ENCODE assay signal across 14 cellular contexts in the genomic region with DNA sequence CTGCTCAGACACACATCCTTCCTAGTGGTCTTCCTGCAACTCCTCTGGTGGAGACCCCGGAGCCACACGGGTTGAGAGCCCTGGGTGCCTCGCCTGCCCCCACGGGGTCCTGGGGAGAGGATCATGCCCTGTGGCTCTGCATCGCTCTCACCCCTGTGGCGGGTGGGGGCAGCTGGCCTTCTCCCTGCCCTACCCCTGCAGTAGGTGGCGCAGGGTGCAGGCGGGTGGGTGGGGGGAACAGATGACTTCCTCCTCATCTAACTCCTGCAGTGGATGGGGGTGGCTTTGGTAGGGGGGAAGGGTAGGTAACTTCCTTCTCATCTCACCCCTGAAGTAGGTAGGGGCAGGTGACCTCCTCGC. TPM values are rescaled to one million over a fixed set of nuclear protein-coding genes. Genes with fewer than 3 reads are reported as not detected.
DNase-seq lines count a peak whose midpoint lies in the region; ATAC-seq and TF ChIP-seq lines count a peak whose summit lies in the region.
"Had no signal": no experiment of that assay in that cellular context is flagged by ENCODE, and none has a peak within 500 bp of the region (broad histone marks: within the 10 kb centered on the region; RNA-seq: fewer than 3 reads in every experiment).

No MANE protein-coding gene starts in this region.

- no peaks in the 10 kb centered on the region for H3K36me3 Mint-ChIP-seq in activated CD4-positive, alpha-beta memory T cell treated with anti-CD3 and anti-CD28 coated beads for 36 hours
- H3K36me3 Mint-ChIP-seq in activated CD4-positive, alpha-beta memory T cell treated with anti-CD3 and anti-CD28 coated beads, Interleukin-2, amount 10 ng/mL, durations not matched to agents 7 days and 5 days (ENCODE audit: low read depth), result no peaks in the 10 kb centered on the region

- no peak overlapping the region for H3K4me3 ChIP-seq in adipocyte (ENCODE audit: low read length)
- H3K4me3 ChIP-seq in lower lobe of right lung, result no peak overlapping the region
- H3K4me3 ChIP-seq: A549, HAP-1 had no signal

- H3K27me3 ChIP-seq in adipocyte (replicated peaks; ENCODE audit: control insufficient read depth, insufficient read depth, low read length) (no peaks in the 10 kb centered on the region), lower lobe of right lung (ENCODE audit: low read depth) (no peaks in the 10 kb centered on the region)

- peak overlapping the region; percentile 88 for H3K9ac ChIP-seq in adipocyte (ENCODE audit: low read length)
- H3K9ac ChIP-seq: SK-N-SH had no signal

- no peak for DNase-seq in activated CD4-positive, alpha-beta memory T cell treated with anti-CD3 and anti-CD28 coated beads for 36 hours
- no peak for DNase-seq in activated CD4-positive, alpha-beta memory T cell treated with anti-CD3 and anti-CD28 coated beads, Interleukin-2, amount 10 ng/mL, durations not matched to agents 7 days and 5 days
- DNase-seq in adipocyte (ENCODE audit: low read depth), result no peak
- DNase-seq in lower lobe of right lung, result no peak
- DNase-seq in COLO829 (ENCODE audit: low spot score), result no peak
- no peak for DNase-seq in stimulated activated CD4-positive, alpha-beta T cell treated with anti-CD3 and anti-CD28 coated beads, Interleukin-2, amount 100 ng/mL, for 48 hours
- DNase-seq: NCI-H1436 treated with DMSO at 0.1 percent for 48 hours; SK-N-SH; stimulated activated CD4-positive, alpha-beta T cell treated with anti-CD3 and anti-CD28 coated beads, Interleukin-1b, Interleukin-23, amount 100 ng/mL, for 48 hours; stimulated activated naive CD4-positive, alpha-beta T cell treated with Interleukin-2 at 50 U/mL for 16 hours had no signal

- CTCF ChIA-PET in activated CD4-positive, alpha-beta memory T cell treated with anti-CD3 and anti-CD28 coated beads for 36 hours (lab: Charles Lee), result no interaction called here
- CTCF ChIA-PET in activated CD4-positive, alpha-beta memory T cell treated with anti-CD3 and anti-CD28 coated beads, Interleukin-2, amount 10 ng/mL, durations not matched to agents 7 days and 5 days (lab: Charles Lee), result no interaction called here

- no peak for TF ChIP-seq CTCF in lower lobe of right lung (IDR thresholded peaks at IDR 0.05)

- no peaks in the 10 kb centered on the region for H3K9me3 Mint-ChIP-seq in activated CD4-positive, alpha-beta memory T cell treated with anti-CD3 and anti-CD28 coated beads for 36 hours
- no peaks in the 10 kb centered on the region for H3K9me3 Mint-ChIP-seq in activated CD4-positive, alpha-beta memory T cell treated with anti-CD3 and anti-CD28 coated beads, Interleukin-2, amount 10 ng/mL, durations not matched to agents 7 days and 5 days

- peak in 1 of 2 donors; percentile 15 for ATAC-seq in lower lobe of right lung
- ATAC-seq in HG03039 (IDR thresholded peaks at IDR 0.05; ENCODE audit: unreplicated experiment), result no peak

- no peaks in the 10 kb centered on the region for H3K9me3 ChIP-seq in adipocyte (ENCODE audit: control insufficient read depth, low read length)
- no peaks in the 10 kb centered on the region for H3K9me3 ChIP-seq in lower lobe of right lung
- H3K9me3 ChIP-seq: A549, HAP-1, SK-N-SH had no signal

- intact Hi-C loops in activated CD4-positive, alpha-beta memory T cell treated with anti-CD3 and anti-CD28 coated beads for 36 hours (cut with micrococcal nuclease), result loop anchor here (5.0 to 10.0 kb wide), 2 partner anchors 254 to 752 kb away; a partner anchor contains a TSS
- intact Hi-C loops in lower lobe of right lung (cut with DNase I), result no loop called here

- no peaks in the 10 kb centered on the region for H3K36me3 ChIP-seq in adipocyte (ENCODE audit: control insufficient read depth, insufficient read depth, low read length, severe bottlenecking)
- H3K36me3 ChIP-seq in lower lobe of right lung, result no peaks in the 10 kb centered on the region
- H3K36me3 ChIP-seq: HAP-1 had no signal

- H3K4me1 Mint-ChIP-seq in activated CD4-positive, alpha-beta memory T cell treated with anti-CD3 and anti-CD28 coated beads for 36 hours (ENCODE audit: low read depth), result peaks cover 63% of the 10 kb centered on the region
- H3K4me1 Mint-ChIP-seq in activated CD4-positive, alpha-beta memory T cell treated with anti-CD3 and anti-CD28 coated beads, Interleukin-2, amount 10 ng/mL, durations not matched to agents 7 days and 5 days, result peaks cover 42% of the 10 kb centered on the region

- H3K27ac Mint-ChIP-seq in activated CD4-positive, alpha-beta memory T cell treated with anti-CD3 and anti-CD28 coated beads for 36 hours, result peak overlapping the region; percentile 49
- no peak overlapping the region for H3K27ac Mint-ChIP-seq in activated CD4-positive, alpha-beta memory T cell treated with anti-CD3 and anti-CD28 coated beads, Interleukin-2, amount 10 ng/mL, durations not matched to agents 7 days and 5 days

- peaks cover 49% of the 10 kb centered on the region for H3K4me1 ChIP-seq in adipocyte (ENCODE audit: control insufficient read depth, insufficient read depth, low read length)
- H3K4me1 ChIP-seq in lower lobe of right lung, result peaks cover 28% of the 10 kb centered on the region

- POLR2A ChIA-PET in activated CD4-positive, alpha-beta memory T cell treated with anti-CD3 and anti-CD28 coated beads for 36 hours (lab: Charles Lee), result interaction anchor here (1.7 kb wide), 1 partner anchor 39 kb away, joined by 7 read pairs; a partner anchor contains a TSS
- POLR2A ChIA-PET in activated CD4-positive, alpha-beta memory T cell treated with anti-CD3 and anti-CD28 coated beads, Interleukin-2, amount 10 ng/mL, durations not matched to agents 7 days and 5 days (lab: Charles Lee), result interaction anchor here (2.1 kb wide), 1 partner anchor 39 kb away, joined by 16 read pairs; a partner anchor contains a TSS

- H3K4me3 Mint-ChIP-seq in activated CD4-positive, alpha-beta memory T cell treated with anti-CD3 and anti-CD28 coated beads for 36 hours, result no peak overlapping the region
- no peak overlapping the region for H3K4me3 Mint-ChIP-seq in activated CD4-positive, alpha-beta memory T cell treated with anti-CD3 and anti-CD28 coated beads, Interleukin-2, amount 10 ng/mL, durations not matched to agents 7 days and 5 days

- no peaks in the 10 kb centered on the region for H3K27me3 Mint-ChIP-seq in activated CD4-positive, alpha-beta memory T cell treated with anti-CD3 and anti-CD28 coated beads for 36 hours
- H3K27me3 Mint-ChIP-seq in activated CD4-positive, alpha-beta memory T cell treated with anti-CD3 and anti-CD28 coated beads, Interleukin-2, amount 10 ng/mL, durations not matched to agents 7 days and 5 days, result no peaks in the 10 kb centered on the region

- H3K27ac ChIP-seq in lower lobe of right lung (peak overlapping the region; percentile 74), temporal lobe (ENCODE audit: low read depth, low read length) (peak overlapping the region; percentile 75)

RNA-seq across cellular contexts. Expression of a gene that starts 38.6 kb away (rescaled TPM):
- total RNA-seq in activated CD4-positive, alpha-beta memory T cell treated with anti-CD3 and anti-CD28 coated beads for 36 hours, result 10 to 100 TPM; 12.7 to 13.9 TPM
- total RNA-seq in activated CD4-positive, alpha-beta memory T cell treated with anti-CD3 and anti-CD28 coated beads, Interleukin-2, amount 10 ng/mL, durations not matched to agents 7 days and 5 days, result 10 to 100 TPM; 18.2 to 19.0 TPM
- 17.0 TPM for total RNA-seq in lower lobe of right lung
- total RNA-seq in temporal lobe, result 8.6 TPM

RNA-seq across cellular contexts. Expression of a gene that starts 40.2 kb away (rescaled TPM):
- total RNA-seq in activated CD4-positive, alpha-beta memory T cell treated with anti-CD3 and anti-CD28 coated beads for 36 hours, result 10 to 100 TPM; 29.6 to 30.2 TPM
- 10 to 100 TPM; 39.8 to 41.4 TPM for total RNA-seq in activated CD4-positive, alpha-beta memory T cell treated with anti-CD3 and anti-CD28 coated beads, Interleukin-2, amount 10 ng/mL, durations not matched to agents 7 days and 5 days
- total RNA-seq in lower lobe of right lung, result 37.3 TPM
- total RNA-seq in temporal lobe, result 15.5 TPM
